In genomic region chr4:168852933-168853713, GRCh38 we compare ENCODE assay signal across 10 cellular contexts.
DNase-seq lines count a peak whose midpoint lies in the region; ATAC-seq and TF ChIP-seq lines count a peak whose summit lies in the region.
"Had no signal": no experiment of that assay in that cellular context is flagged by ENCODE, and none has a peak within 500 bp of the region (broad histone marks: within the 10 kb centered on the region; RNA-seq: fewer than 3 reads in every experiment).

No MANE protein-coding gene starts in this region.

- no peaks in the 10 kb centered on the region for H3K27me3 ChIP-seq in thoracic aorta (replicated peaks; ENCODE audit: insufficient read depth)

- H3K9me3 Mint-ChIP-seq in activated CD8-positive, alpha-beta memory T cell treated with anti-CD3 and anti-CD28 coated beads, Interleukin-2, amount 10 ng/mL, durations not matched to agents 7 days and 5 days (ENCODE audit: low read depth) = peaks cover 3% of the 10 kb centered on the region
- H3K9me3 Mint-ChIP-seq in activated CD8-positive, alpha-beta T cell treated with anti-CD3 and anti-CD28 coated beads, Interleukin-2, amount 10 ng/mL, durations not matched to agents 7 days and 5 days (ENCODE audit: insufficient read depth) = no peaks in the 10 kb centered on the region
- H3K9me3 Mint-ChIP-seq: central memory CD8-positive, alpha-beta T cell had no signal

- H3K4me1 ChIP-seq in thoracic aorta (ENCODE audit: control insufficient read depth in 1 of 2, low read depth in 2 of 2) = peaks cover 58 to 98% of the 10 kb centered on the region in 2 donors

- POLR2A ChIA-PET in activated CD8-positive, alpha-beta T cell treated with anti-CD3 and anti-CD28 coated beads, Interleukin-2, amount 10 ng/mL, durations not matched to agents 7 days and 5 days (lab: Charles Lee) = no interaction called here

- H3K36me3 ChIP-seq in thoracic aorta = peaks cover 6% of the 10 kb centered on the region

- no peaks in the 10 kb centered on the region for H3K9me3 ChIP-seq in thoracic aorta

- ATAC-seq in activated CD8-positive, alpha-beta memory T cell treated with anti-CD3 and anti-CD28 coated beads, Interleukin-2, amount 10 ng/mL, durations not matched to agents 7 days and 5 days = peak; percentile 47
- peak; percentile 34 for ATAC-seq in HG02884 (IDR thresholded peaks at IDR 0.05; ENCODE audit: unreplicated experiment)
- peak; percentile 57 for ATAC-seq in activated CD8-positive, alpha-beta T cell treated with anti-CD3 and anti-CD28 coated beads, Interleukin-2, amount 10 ng/mL, durations not matched to agents 7 days and 5 days
- no peak for ATAC-seq in thoracic aorta (ENCODE audit: insufficient number of reproducible peaks, low FRiP score, low read depth)
- ATAC-seq in activated CD4-positive, CD25-positive, alpha-beta regulatory T cell treated with anti-CD3 and anti-CD28 coated beads, Interleukin-2, amount 50 U/mL, for 24 hours = no peak

- no peak overlapping the region for H3K4me3 Mint-ChIP-seq in activated CD8-positive, alpha-beta memory T cell treated with anti-CD3 and anti-CD28 coated beads, Interleukin-2, amount 10 ng/mL, durations not matched to agents 7 days and 5 days
- H3K4me3 Mint-ChIP-seq in activated CD8-positive, alpha-beta T cell treated with anti-CD3 and anti-CD28 coated beads, Interleukin-2, amount 10 ng/mL, durations not matched to agents 7 days and 5 days = no peak overlapping the region
- H3K4me3 Mint-ChIP-seq: central memory CD8-positive, alpha-beta T cell had no signal

- DNase-seq in activated CD8-positive, alpha-beta memory T cell treated with anti-CD3 and anti-CD28 coated beads, Interleukin-2, amount 10 ng/mL, durations not matched to agents 7 days and 5 days = no peak
- no peak for DNase-seq in activated CD8-positive, alpha-beta memory T cell treated with anti-CD3 and anti-CD28 coated beads for 24 hours
- DNase-seq in activated CD8-positive, alpha-beta T cell treated with anti-CD3 and anti-CD28 coated beads, Interleukin-2, amount 10 ng/mL, durations not matched to agents 7 days and 5 days = no peak
- DNase-seq in thoracic aorta (ENCODE audit: low spot score) (no peak), DMS 273 treated with DMSO at 0.1 percent for 48 hours (lab: John Stamatoyannopoulos, UW) (no peak), pons (ENCODE audit: low spot score) (no peak)
- DNase-seq: NCI-H2081 treated with DMSO at 0.1 percent for 48 hours had no signal

- TF ChIP-seq CTCF in thoracic aorta (IDR thresholded peaks at IDR 0.05) = no peak

- CTCF ChIA-PET in activated CD8-positive, alpha-beta memory T cell treated with anti-CD3 and anti-CD28 coated beads, Interleukin-2, amount 10 ng/mL, durations not matched to agents 7 days and 5 days (lab: Charles Lee) = interaction anchor here (0.6 kb wide), 1 partner anchor 631 kb away, joined by 4 read pairs; no protein-coding TSS in a partner anchor
- CTCF ChIA-PET in activated CD8-positive, alpha-beta T cell treated with anti-CD3 and anti-CD28 coated beads, Interleukin-2, amount 10 ng/mL, durations not matched to agents 7 days and 5 days (lab: Charles Lee) = interaction anchor here (0.9 to 1.1 kb wide), 2 partner anchors 27 to 70 kb away, joined by 3 to 4 read pairs; no protein-coding TSS in a partner anchor

- H3K4me1 Mint-ChIP-seq in activated CD8-positive, alpha-beta memory T cell treated with anti-CD3 and anti-CD28 coated beads, Interleukin-2, amount 10 ng/mL, durations not matched to agents 7 days and 5 days = peaks cover 41% of the 10 kb centered on the region
- peaks cover 31% of the 10 kb centered on the region for H3K4me1 Mint-ChIP-seq in activated CD8-positive, alpha-beta T cell treated with anti-CD3 and anti-CD28 coated beads, Interleukin-2, amount 10 ng/mL, durations not matched to agents 7 days and 5 days (ENCODE audit: low read depth)
- H3K4me1 Mint-ChIP-seq: central memory CD8-positive, alpha-beta T cell had no signal

- no peak overlapping the region for H3K4me3 ChIP-seq in thoracic aorta

- H3K36me3 Mint-ChIP-seq in activated CD8-positive, alpha-beta memory T cell treated with anti-CD3 and anti-CD28 coated beads, Interleukin-2, amount 10 ng/mL, durations not matched to agents 7 days and 5 days = peaks cover 3% of the 10 kb centered on the region
- H3K36me3 Mint-ChIP-seq in activated CD8-positive, alpha-beta T cell treated with anti-CD3 and anti-CD28 coated beads, Interleukin-2, amount 10 ng/mL, durations not matched to agents 7 days and 5 days (ENCODE audit: low read depth) = no peaks in the 10 kb centered on the region

- H3K27ac Mint-ChIP-seq in activated CD8-positive, alpha-beta memory T cell treated with anti-CD3 and anti-CD28 coated beads, Interleukin-2, amount 10 ng/mL, durations not matched to agents 7 days and 5 days = no peak overlapping the region
- H3K27ac Mint-ChIP-seq in activated CD8-positive, alpha-beta T cell treated with anti-CD3 and anti-CD28 coated beads, Interleukin-2, amount 10 ng/mL, durations not matched to agents 7 days and 5 days = no peak overlapping the region

- peaks cover 7% of the 10 kb centered on the region for H3K27me3 Mint-ChIP-seq in activated CD8-positive, alpha-beta memory T cell treated with anti-CD3 and anti-CD28 coated beads, Interleukin-2, amount 10 ng/mL, durations not matched to agents 7 days and 5 days
- peaks cover 11% of the 10 kb centered on the region for H3K27me3 Mint-ChIP-seq in activated CD8-positive, alpha-beta T cell treated with anti-CD3 and anti-CD28 coated beads, Interleukin-2, amount 10 ng/mL, durations not matched to agents 7 days and 5 days (ENCODE audit: low read depth)
- H3K27me3 Mint-ChIP-seq: central memory CD8-positive, alpha-beta T cell had no signal

- peak overlapping the region; percentile 78 to 94 for H3K27ac ChIP-seq in thoracic aorta

Comparison
In these comparisons a context has a peak if more than half of its experiments do, and no peak if none do; other contexts are left out.
1. ATAC-seq: peak in activated CD8-positive, alpha-beta memory T cell treated with anti-CD3 and anti-CD28 coated beads, Interleukin-2, amount 10 ng/mL, durations not matched to agents 7 days and 5 days (single experiment), HG02884 (single experiment) and activated CD8-positive, alpha-beta T cell treated with anti-CD3 and anti-CD28 coated beads, Interleukin-2, amount 10 ng/mL, durations not matched to agents 7 days and 5 days (single experiment); none in thoracic aorta (single experiment) and activated CD4-positive, CD25-positive, alpha-beta regulatory T cell treated with anti-CD3 and anti-CD28 coated beads, Interleukin-2, amount 50 U/mL, for 24 hours (0 of 2).